12 cellular contexts compared by ENCODE assay signal in the genomic region with DNA sequence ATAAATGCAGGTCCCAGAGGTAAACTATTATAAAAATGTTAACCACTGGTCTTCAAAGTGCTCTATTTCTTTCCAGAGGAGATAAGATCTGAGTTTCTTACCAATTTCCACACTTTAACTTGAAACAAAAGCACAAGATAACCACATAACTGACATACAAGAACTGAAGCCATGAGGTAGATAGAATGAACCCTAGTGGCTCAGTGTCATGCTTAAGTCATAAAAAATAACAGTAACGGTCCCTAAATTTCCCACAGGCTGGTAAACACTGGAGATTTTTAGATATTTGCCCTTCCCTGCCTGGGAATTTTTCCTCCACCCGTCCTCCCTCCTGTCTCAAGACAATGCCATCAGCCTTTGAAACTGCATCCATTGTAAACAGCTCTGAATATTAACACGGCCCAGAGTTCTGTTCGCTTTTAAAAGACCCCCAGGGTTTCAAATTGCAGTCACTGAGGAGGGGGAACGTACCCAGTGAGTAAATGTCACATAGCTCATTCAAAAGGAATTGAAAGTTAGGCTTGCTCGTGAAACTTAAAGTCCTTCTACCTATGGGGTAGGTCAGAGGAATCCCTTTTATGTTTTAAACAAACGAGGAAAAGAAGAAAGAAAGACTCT. TPM values are rescaled to one million over a fixed set of nuclear protein-coding genes. Genes with fewer than 3 reads are reported as not detected.
DNase-seq lines count a peak whose midpoint lies in the region; ATAC-seq, FAIRE-seq and TF ChIP-seq lines count a peak whose summit lies in the region.
"Had no signal": no experiment of that assay in that cellular context is flagged by ENCODE, and none has a peak within 500 bp of the region (broad histone marks: within the 10 kb centered on the region; RNA-seq: fewer than 3 reads in every experiment).

No MANE protein-coding gene starts in this region.

- DNase-seq in Jurkat, Clone E6-1 (ENCODE audit: low read depth, low spot score): peak; percentile 32
- DNase-seq in chondrocyte (ENCODE audit: low spot score) (no peak), nephron progenitor cell (no peak), GM10248 (ENCODE audit: extremely low spot score) (no peak), D721Med (ENCODE audit: insufficient read length, low spot score) (no peak)
- DNase-seq in NK-92 treated with Interleukin-12 subunit alpha and Interleukin-12 subunit beta, amount 100 ng/mL, for 24 hours (lab: John Stamatoyannopoulos, UW): no peak
- DNase-seq: cortex of kidney, ovary had no signal

- peak overlapping the region; percentile 54 for H3K4me3 Mint-ChIP-seq in chondrocyte (ENCODE audit: unreplicated experiment)
- H3K4me3 Mint-ChIP-seq in nephron progenitor cell: peak overlapping the region; percentile 70
- H3K4me3 Mint-ChIP-seq: CD14-positive monocyte had no signal

- peak overlapping the region; percentile 63 for H3K27ac Mint-ChIP-seq in chondrocyte (ENCODE audit: unreplicated experiment)
- H3K27ac Mint-ChIP-seq in nephron progenitor cell: peak overlapping the region; percentile 82
- H3K27ac Mint-ChIP-seq: CD14-positive monocyte had no signal

- H3K4me1 Mint-ChIP-seq in chondrocyte (ENCODE audit: low read depth) (peaks cover 91% of the 10 kb centered on the region), nephron progenitor cell (peaks cover 100% of the 10 kb centered on the region)

- TF ChIP-seq CTCF in C4-2B (conservative IDR thresholded peaks at IDR 0.05) (no peak), chondrocyte (IDR thresholded peaks at IDR 0.05) (no peak), nephron progenitor cell (IDR thresholded peaks at IDR 0.05) (no peak), GM10248 (IDR thresholded peaks at IDR 0.05; ENCODE audit: control extremely low read depth, extremely low read depth, low read depth, missing control alignments) (no peak), D721Med (IDR thresholded peaks at IDR 0.05; ENCODE audit: insufficient read depth, missing control alignments) (no peak)

- peaks cover 4% of the 10 kb centered on the region for H3K36me3 Mint-ChIP-seq in chondrocyte (ENCODE audit: low read depth)
- no peaks in the 10 kb centered on the region for H3K36me3 Mint-ChIP-seq in nephron progenitor cell (ENCODE audit: low read depth)

- no peaks in the 10 kb centered on the region for H3K27me3 Mint-ChIP-seq in chondrocyte (ENCODE audit: low read depth)
- no peaks in the 10 kb centered on the region for H3K27me3 Mint-ChIP-seq in nephron progenitor cell (ENCODE audit: low read depth, poor library complexity)

- POLR2A ChIA-PET in GM10248 (lab: Yijun Ruan, JAX): no interaction called here

- no peak for FAIRE-seq in D721Med (lab: Jason Lieb, UNC)

- H3K9me3 Mint-ChIP-seq in chondrocyte (ENCODE audit: low read depth) (no peaks in the 10 kb centered on the region), nephron progenitor cell (no peaks in the 10 kb centered on the region)

- peak overlapping the region; percentile 58 for H3K27ac ChIP-seq in C4-2B
- H3K27ac ChIP-seq: ovary, SK-N-MC had no signal

- no peak for ATAC-seq in GM19395 (IDR thresholded peaks at IDR 0.05; ENCODE audit: unreplicated experiment)

- no peak overlapping the region for H3K4me3 ChIP-seq in Jurkat, Clone E6-1 (ENCODE audit: low read length)
- H3K4me3 ChIP-seq: ovary, SK-N-MC had no signal

- CTCF ChIA-PET in GM10248 (lab: Yijun Ruan, JAX): interaction anchor here (0.9 to 2.5 kb wide), 4 partner anchors 9 to 23 kb away, joined by 3 to 9 read pairs (median 4); no protein-coding TSS in a partner anchor

RNA-seq across cellular contexts. Expression of a gene that starts 5.7 kb away (rescaled TPM):
- polyA plus RNA-seq in Jurkat, Clone E6-1 (2012; ENCODE audit: insufficient read depth, insufficient read length): 4.9 TPM
- 66.8 to 111 TPM (median 108 TPM) in 3 replicates for total RNA-seq in chondrocyte
